Comparison of ENCODE assay signal across 10 cellular contexts in genomic region chr7:115009736-115010435, GRCh38.
DNase-seq lines count a peak whose midpoint lies in the region; ATAC-seq, FAIRE-seq and TF ChIP-seq lines count a peak whose summit lies in the region.
"Had no signal": no experiment of that assay in that cellular context is flagged by ENCODE, and none has a peak within 500 bp of the region (broad histone marks: within the 10 kb centered on the region; RNA-seq: fewer than 3 reads in every experiment).

No MANE protein-coding gene starts in this region.

- no peaks in the 10 kb centered on the region for H3K27me3 Mint-ChIP-seq in activated T-helper 17 cell treated with anti-CD3 and anti-CD28 coated beads, Interleukin-2, amount 50 U/mL, for 72 hours

- no peaks in the 10 kb centered on the region for H3K9me3 Mint-ChIP-seq in activated T-helper 17 cell treated with anti-CD3 and anti-CD28 coated beads, Interleukin-2, amount 50 U/mL, for 72 hours
- H3K9me3 Mint-ChIP-seq: H9 had no signal

- H3K9me3 ChIP-seq in hepatocyte (ENCODE audit: low read depth) = no peaks in the 10 kb centered on the region

- TF ChIP-seq CTCF in hepatocyte (IDR thresholded peaks at IDR 0.05; ENCODE audit: poor library complexity) = no peak

- H3K9me2 ChIP-seq in hepatocyte (replicated peaks; ENCODE audit: insufficient read depth) = no peaks in the 10 kb centered on the region

- no peak for DNase-seq in GM12892 (ENCODE audit: insufficient read length)
- no peak for DNase-seq in hepatocyte (ENCODE audit: low spot score)
- DNase-seq in stimulated activated naive CD8-positive, alpha-beta T cell treated with anti-CD3 and anti-CD28 coated beads, Interleukin-15, Interleukin-2, amounts not matched to agents 100 U/mL and 50 U/mL, for 24 hours = no peak
- no peak for DNase-seq in NOMO-1 treated with DMSO at 0.1 percent for 48 hours (lab: John Stamatoyannopoulos, UW; ENCODE audit: unreplicated experiment)
- no peak for DNase-seq in cerebellar nuclear complex (lab: John Stamatoyannopoulos, UW)
- DNase-seq: activated CD8-positive, alpha-beta memory T cell treated with anti-CD3 and anti-CD28 coated beads for 24 hours; H9 had no signal

- TF ChIP-seq POLR2A in GM12892 (IDR thresholded peaks at IDR 0.05; ENCODE audit: low read depth, low read length) = no peak

- H3K27me3 ChIP-seq in hepatocyte = no peaks in the 10 kb centered on the region

- peaks cover 92% of the 10 kb centered on the region for H3K36me3 Mint-ChIP-seq in activated T-helper 17 cell treated with anti-CD3 and anti-CD28 coated beads, Interleukin-2, amount 50 U/mL, for 72 hours (ENCODE audit: low read depth)

- peaks cover 59% of the 10 kb centered on the region for H3K4me1 Mint-ChIP-seq in activated T-helper 17 cell treated with anti-CD3 and anti-CD28 coated beads, Interleukin-2, amount 50 U/mL, for 72 hours

- H3K79me2 ChIP-seq in hepatocyte = no peaks in the 10 kb centered on the region

- H3K36me3 ChIP-seq in hepatocyte (replicated peaks; ENCODE audit: insufficient read depth, low read depth) = no peaks in the 10 kb centered on the region

- 87% methylated on average over 1 of the region's 1 CpG for WGBS in hepatocyte (ENCODE audit: low lambda C conversion rate, missing lambda C conversion rate)

- H3K27ac ChIP-seq in hepatocyte = peak overlapping the region; percentile 15

- peaks cover 9% of the 10 kb centered on the region for H3K4me1 ChIP-seq in hepatocyte (ENCODE audit: insufficient read depth)

- H3K27ac Mint-ChIP-seq in activated T-helper 17 cell treated with anti-CD3 and anti-CD28 coated beads, Interleukin-2, amount 50 U/mL, for 72 hours = peak overlapping the region; percentile 91
- H3K27ac Mint-ChIP-seq: H9 had no signal

- H4K20me1 ChIP-seq in hepatocyte (ENCODE audit: insufficient read depth, poor library complexity, severe bottlenecking) = no peaks in the 10 kb centered on the region

- no peak overlapping the region for H3K4me2 ChIP-seq in hepatocyte

- H3K4me3 Mint-ChIP-seq in activated T-helper 17 cell treated with anti-CD3 and anti-CD28 coated beads, Interleukin-2, amount 50 U/mL, for 72 hours = peak overlapping the region; percentile 79
- H3K4me3 Mint-ChIP-seq: H9 had no signal

- no peak overlapping the region for H2AFZ ChIP-seq in hepatocyte

- ATAC-seq in activated T-helper 17 cell treated with anti-CD3 and anti-CD28 coated beads, Interleukin-2, amount 50 U/mL, for 72 hours (replicated peaks) = peak; percentile 63
- peak; percentile 57 for ATAC-seq in stimulated activated naive CD8-positive, alpha-beta T cell treated with anti-CD3 and anti-CD28 coated beads, Interleukin-15, Interleukin-2, amounts not matched to agents 100 U/mL and 50 U/mL, for 24 hours
- ATAC-seq in GM18858 (IDR thresholded peaks at IDR 0.05; ENCODE audit: unreplicated experiment) (no peak), GM21526 (IDR thresholded peaks at IDR 0.05; ENCODE audit: low FRiP score, unreplicated experiment) (no peak)

- FAIRE-seq in GM12892 (lab: Jason Lieb, UNC) = peak; percentile 74

- H3K4me3 ChIP-seq in hepatocyte = no peak overlapping the region

Comparison
In these comparisons a context has a peak if more than half of its experiments do, and no peak if none do; other contexts are left out.
1. ATAC-seq: peak in activated T-helper 17 cell treated with anti-CD3 and anti-CD28 coated beads, Interleukin-2, amount 50 U/mL, for 72 hours (single experiment) and stimulated activated naive CD8-positive, alpha-beta T cell treated with anti-CD3 and anti-CD28 coated beads, Interleukin-15, Interleukin-2, amounts not matched to agents 100 U/mL and 50 U/mL, for 24 hours (single experiment); none in GM18858 (single experiment) and GM21526 (single experiment).